12 cellular contexts compared by ENCODE assay signal in genomic region chr2:203122317-203122998, GRCh38.
DNase-seq lines count a peak whose midpoint lies in the region; TF ChIP-seq lines count a peak whose summit lies in the region.
"Had no signal": no experiment of that assay in that cellular context is flagged by ENCODE, and none has a peak within 500 bp of the region (broad histone marks: within the 10 kb centered on the region; RNA-seq: fewer than 3 reads in every experiment).

No MANE protein-coding gene starts in this region.

- no peaks in the 10 kb centered on the region for H3K9me3 ChIP-seq in colonic mucosa
- H3K9me3 ChIP-seq: thoracic aorta had no signal

- DNase-seq in DMS 273 (lab: John Stamatoyannopoulos, UW; ENCODE audit: unreplicated experiment) = peak; percentile 30
- no peak for DNase-seq in DMS 273 treated with DMSO at 0.1 percent for 48 hours (lab: John Stamatoyannopoulos, UW)
- DNase-seq in NCI-H1417 treated with DMSO at 0.1 percent for 48 hours (lab: John Stamatoyannopoulos, UW) = peak; percentile 6
- no peak for DNase-seq in colonic mucosa
- DNase-seq in neural crest cell (ENCODE audit: low read depth, low spot score) = no peak
- no peak for DNase-seq in H4 (ENCODE audit: low spot score)
- no peak for DNase-seq in NCI-H146 (lab: John Stamatoyannopoulos, UW)
- no peak for DNase-seq in activated CD8-positive, alpha-beta memory T cell treated with anti-CD3 and anti-CD28 coated beads, Interleukin-2, amount 50 U/mL, for 4 hours
- DNase-seq: 8988T; activated CD8-positive, alpha-beta memory T cell treated with anti-CD3 and anti-CD28 coated beads, Interleukin-2, amount 50 U/mL, for 48 hours; NCI-H187 treated with DMSO at 0.1 percent for 48 hours had no signal

- H3K4me1 ChIP-seq in colonic mucosa = no peaks in the 10 kb centered on the region

- H3K27ac Mint-ChIP-seq in neural crest cell (ENCODE audit: unreplicated experiment) = no peak overlapping the region

- no peaks in the 10 kb centered on the region for H3K27me3 ChIP-seq in colonic mucosa

- no peaks in the 10 kb centered on the region for H3K36me3 ChIP-seq in colonic mucosa

- H3K9ac ChIP-seq in colonic mucosa (ENCODE audit: low read depth in 2 of 2, low read length in 2 of 2) = no peak overlapping the region

- H3K4me1 Mint-ChIP-seq in neural crest cell = no peaks in the 10 kb centered on the region

- H3K36me3 Mint-ChIP-seq in neural crest cell (ENCODE audit: low read depth) = peaks cover 5% of the 10 kb centered on the region

- H3K27me3 Mint-ChIP-seq in neural crest cell (ENCODE audit: low read depth) = no peaks in the 10 kb centered on the region

- no peaks in the 10 kb centered on the region for H3K9me3 Mint-ChIP-seq in neural crest cell

- no peak overlapping the region for H3K4me3 ChIP-seq in colonic mucosa
- H3K4me3 ChIP-seq: thoracic aorta had no signal

- H3K4me3 Mint-ChIP-seq in neural crest cell = no peak overlapping the region

- H3K27ac ChIP-seq in colonic mucosa = no peak overlapping the region
- H3K27ac ChIP-seq: thoracic aorta had no signal

- intact Hi-C loops in colonic mucosa (cut with DNase I) = no loop called here

- TF ChIP-seq CTCF in colonic mucosa (IDR thresholded peaks at IDR 0.05) (peak; percentile 12), neural crest cell (conservative IDR thresholded peaks at IDR 0.05) (peak; percentile 58)

Comparison
In these comparisons a context has a peak if more than half of its experiments do, and no peak if none do; other contexts are left out.
1. DNase-seq: peak in DMS 273 (single experiment) and NCI-H1417 treated with DMSO at 0.1 percent for 48 hours (single experiment); none in DMS 273 treated with DMSO at 0.1 percent for 48 hours (single experiment), colonic mucosa (single experiment), neural crest cell (single experiment), H4 (single experiment), NCI-H146 (single experiment) and activated CD8-positive, alpha-beta memory T cell treated with anti-CD3 and anti-CD28 coated beads, Interleukin-2, amount 50 U/mL, for 4 hours (single experiment).